Comparison of ENCODE assay signal across 10 cellular contexts in the genomic region with DNA sequence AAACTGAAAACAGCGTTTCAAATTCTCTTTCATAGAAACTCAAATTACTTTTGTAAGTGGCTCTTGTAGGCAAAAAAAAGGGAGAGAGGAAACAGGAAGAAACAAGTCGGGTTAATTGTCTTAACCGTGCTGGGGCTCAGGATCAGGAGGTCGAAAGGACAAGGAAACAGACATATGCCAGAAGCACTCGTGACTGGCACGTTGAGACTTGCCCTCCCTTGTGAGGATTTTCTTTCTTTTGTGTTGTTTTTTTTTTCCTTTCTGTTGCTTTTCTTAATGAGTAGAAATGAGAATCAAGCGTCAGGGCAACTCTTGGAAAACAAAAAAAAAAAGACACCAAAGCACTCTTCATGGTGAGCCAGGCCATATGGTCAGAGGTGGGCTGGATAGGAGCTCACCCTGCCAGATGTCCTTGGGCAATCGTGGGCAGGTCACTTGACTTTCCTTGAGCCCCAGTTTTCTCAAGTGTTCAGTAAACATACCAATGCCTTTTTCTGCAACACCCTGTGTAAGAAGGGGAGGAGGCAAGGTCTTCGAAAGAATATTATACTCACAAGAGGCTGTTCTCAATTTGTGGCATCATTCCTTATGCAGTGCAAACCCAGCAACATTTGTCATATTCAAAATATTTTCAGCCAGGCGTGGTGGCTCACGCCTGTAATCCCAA. TPM values are rescaled to one million over a fixed set of nuclear protein-coding genes. Genes with fewer than 3 reads are reported as not detected.
DNase-seq lines count a peak whose midpoint lies in the region; ATAC-seq and TF ChIP-seq lines count a peak whose summit lies in the region.
"Had no signal": no experiment of that assay in that cellular context is flagged by ENCODE, and none has a peak within 500 bp of the region (broad histone marks: within the 10 kb centered on the region; RNA-seq: fewer than 3 reads in every experiment).

No MANE protein-coding gene starts in this region.

- no peaks in the 10 kb centered on the region for H3K36me3 ChIP-seq in mucosa of descending colon (ENCODE audit: low read depth)

- peak; percentile 46 for DNase-seq in AG10803 (ENCODE audit: low read depth)
- DNase-seq in NCI-H1105 (lab: John Stamatoyannopoulos, UW): peak; percentile 77
- no peak for DNase-seq in dorsolateral prefrontal cortex
- peak in 1 of 3 donors; percentile 57 for DNase-seq in mucosa of descending colon
- no peak for DNase-seq in GM20000 (ENCODE audit: low spot score)
- DNase-seq in posterior cingulate gyrus: no peak
- no peak for DNase-seq in NCI-H1930 (lab: John Stamatoyannopoulos, UW)
- DNase-seq: occipital lobe had no signal

- no peaks in the 10 kb centered on the region for H3K27me3 ChIP-seq in dorsolateral prefrontal cortex

- peaks cover 11% of the 10 kb centered on the region for H3K4me1 ChIP-seq in mucosa of descending colon (ENCODE audit: low read depth)

- intact Hi-C loops in dorsolateral prefrontal cortex (cut with DNase I): loop anchor here in 1 of 2 donors (5.0 kb wide), 1 partner anchor 135 kb away; the partner anchor contains the start of gene MERTK
- intact Hi-C loops in mucosa of descending colon (cut with DNase I, micrococcal nuclease): no loop called here
- intact Hi-C loops in posterior cingulate gyrus (cut with DNase I): no loop called here

- ATAC-seq in mucosa of descending colon (peak; percentile 79), HG02759 (IDR thresholded peaks at IDR 0.05; ENCODE audit: unreplicated experiment) (no peak)

- TF ChIP-seq CTCF in AG10803 (conservative IDR thresholded peaks at IDR 0.05; ENCODE audit: low read length) (no peak), dorsolateral prefrontal cortex (IDR thresholded peaks at IDR 0.05 in 54 of 56, conservative IDR thresholded peaks at IDR 0.05 in 2 of 56; ENCODE audit: low read depth in 1 of 56, partially characterized antibody in 56 of 56) (no peak), mucosa of descending colon (IDR thresholded peaks at IDR 0.05) (no peak), GM20000 (IDR thresholded peaks at IDR 0.05; ENCODE audit: extremely low read depth, missing control alignments) (no peak)

- H3K4me3 ChIP-seq in AG10803 (ENCODE audit: low read length) (no peak overlapping the region), dorsolateral prefrontal cortex (peak overlapping the region in 1 of 59 donors; percentile 18), mucosa of descending colon (no peak overlapping the region)
- H3K4me3 ChIP-seq: SK-N-MC had no signal

- no peaks in the 10 kb centered on the region for H3K9me3 ChIP-seq in mucosa of descending colon

- H3K27ac ChIP-seq in dorsolateral prefrontal cortex: peak overlapping the region in 35 of 59 donors; percentile 1 to 73 (median 40)
- H3K27ac ChIP-seq: SK-N-MC had no signal

RNA-seq across cellular contexts. Expression of gene TMEM87B, which starts 23.0 kb away (rescaled TPM):
- total RNA-seq in dorsolateral prefrontal cortex (10 to 100 TPM in 114 of 120 experiments, 1 to 10 TPM in 6; 7.2 to 27.9 (median 14.7) TPM), mucosa of descending colon (10 to 100 TPM; 39.2 to 72.2 (median 55.7) TPM)

Comparison
In these comparisons a context has a peak if more than half of its experiments do, and no peak if none do; other contexts are left out.
1. DNase-seq: peak in AG10803 (single experiment) and NCI-H1105 (single experiment); none in dorsolateral prefrontal cortex (0 of 10), GM20000 (single experiment), posterior cingulate gyrus (0 of 10) and NCI-H1930 (0 of 2).